ENCODE assay signal across 1 cellular context in the genomic region with DNA sequence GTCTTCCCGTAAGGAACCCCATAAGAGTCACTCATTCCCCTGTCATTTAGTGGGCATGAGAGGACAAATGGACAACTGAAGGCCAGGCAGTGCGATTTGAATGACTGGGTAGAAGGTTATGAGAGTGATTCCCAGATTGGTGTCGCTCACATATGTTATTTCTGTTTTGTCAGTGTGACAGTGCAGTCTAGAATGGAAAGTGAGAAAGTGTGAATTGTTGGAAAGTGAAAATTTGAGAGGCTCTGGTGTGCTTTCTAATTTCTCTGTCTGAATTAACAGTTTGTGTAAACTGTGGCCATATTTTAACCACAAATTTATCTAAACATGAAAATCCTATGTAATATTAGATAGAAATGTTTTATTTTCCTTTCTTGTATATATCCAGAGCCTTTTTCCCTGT.
A peak's percentile ranks its signal among the peaks of the same experiment; 100 is the strongest.
TF ChIP-seq lines count a peak whose summit lies in the region.

No MANE protein-coding gene starts in this region.

TF ChIP-seq in HEK293, 187 proteins besides CTCF, POLR2A, EP300 and RAD21 (continued from another document):
- TF ChIP-seq ZNF518A (tag by site-specific recombination; conservative IDR thresholded peaks at IDR 0.05; ENCODE audit: low read depth), result no peak
- TF ChIP-seq PRDM1 (tag by site-specific recombination; IDR thresholded peaks at IDR 0.05), result peak; percentile 93
- no peak for TF ChIP-seq ZNF514 (tag by site-specific recombination; IDR thresholded peaks at IDR 0.05)
